8 cellular contexts compared by ENCODE assay signal in the genomic region with DNA sequence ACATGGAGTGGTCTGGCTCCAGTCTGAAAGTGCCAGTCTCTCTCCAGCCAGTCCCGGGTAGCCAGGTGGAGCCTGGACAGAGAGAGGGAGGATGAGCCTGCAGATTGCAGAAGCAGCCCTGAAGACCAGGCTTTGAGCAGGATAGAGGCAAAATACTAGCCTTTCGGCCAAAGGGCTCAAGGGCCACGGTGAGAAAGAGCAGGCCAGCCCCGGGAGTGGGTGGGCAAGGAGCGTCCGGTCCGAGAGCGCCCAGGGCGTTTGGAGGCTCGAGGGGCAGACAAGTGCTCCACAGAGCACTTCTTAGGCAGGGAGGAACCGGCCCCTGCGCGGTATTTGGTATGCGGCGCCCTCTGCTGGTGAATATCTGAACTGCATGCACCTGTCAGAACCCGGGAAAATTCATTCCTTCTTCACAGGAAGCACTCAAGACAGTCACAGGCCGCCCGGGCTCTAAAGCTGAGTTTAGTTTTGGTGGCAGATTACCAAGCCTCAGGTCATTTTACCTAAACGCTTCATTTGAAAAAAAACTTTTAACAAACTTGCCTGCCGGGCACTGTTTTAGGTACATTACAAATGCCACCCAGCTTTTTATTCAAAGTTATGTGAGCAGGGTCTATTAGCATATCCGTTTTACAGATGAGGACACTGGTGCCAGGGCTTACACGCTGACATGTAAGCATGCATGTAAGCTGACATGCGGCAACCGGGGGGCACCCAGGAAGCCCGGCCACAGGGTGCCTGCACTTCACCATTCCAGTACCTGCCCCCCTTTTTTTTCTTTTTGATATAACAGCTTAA. TPM values are rescaled to one million over a fixed set of nuclear protein-coding genes. Genes with fewer than 3 reads are reported as not detected.
DNase-seq lines count a peak whose midpoint lies in the region; ATAC-seq and TF ChIP-seq lines count a peak whose summit lies in the region.

No MANE protein-coding gene starts in this region.

- no peak overlapping the region for H3K27ac Mint-ChIP-seq in CD4-positive, alpha-beta memory T cell
- no peak overlapping the region for H3K27ac Mint-ChIP-seq in activated naive CD4-positive, alpha-beta T cell treated with anti-CD3 and anti-CD28 coated beads for 36 hours

- H3K27me3 Mint-ChIP-seq in CD4-positive, alpha-beta memory T cell, result peaks cover 8 to 12% of the 10 kb centered on the region in 2 donors
- H3K27me3 Mint-ChIP-seq in activated naive CD4-positive, alpha-beta T cell treated with anti-CD3 and anti-CD28 coated beads for 36 hours (ENCODE audit: low read depth), result peaks cover 2% of the 10 kb centered on the region

- peaks cover 0 to 5% (median 0%) of the 10 kb centered on the region in 4 donors for H3K4me1 Mint-ChIP-seq in CD4-positive, alpha-beta memory T cell
- H3K4me1 Mint-ChIP-seq in activated naive CD4-positive, alpha-beta T cell treated with anti-CD3 and anti-CD28 coated beads for 36 hours (ENCODE audit: low read depth), result peaks cover 2% of the 10 kb centered on the region

- DNase-seq in CD4-positive, alpha-beta memory T cell, result peak in 4 of 5 donors; percentile 35 to 51 (median 38)
- DNase-seq in NB4 (ENCODE audit: low read depth) (peak; percentile 85), SJSA1 (ENCODE audit: low read depth in 1 of 2, low spot score in 2 of 2) (peak; percentile 32 to 50), cardiac muscle cell (ENCODE audit: low read depth in 1 of 2, low spot score in 1 of 2) (peak; percentile 72 to 80), psoas muscle (peak; percentile 44 to 57)
- peak; percentile 82 for DNase-seq in activated naive CD4-positive, alpha-beta T cell treated with anti-CD3 and anti-CD28 coated beads for 36 hours

- TF ChIP-seq POLR2A in NB4 (IDR thresholded peaks at IDR 0.05; ENCODE audit: extremely low read depth, insufficient read length), result no peak

- 17 to 18% (median 18%) methylated on average over 25 of the region's 25 CpGs for WGBS in psoas muscle, 3 donors

- H3K9me3 Mint-ChIP-seq in CD4-positive, alpha-beta memory T cell, result peaks cover 2 to 53% (median 43%) of the 10 kb centered on the region in 8 donors
- peaks cover 33% of the 10 kb centered on the region for H3K9me3 Mint-ChIP-seq in activated naive CD4-positive, alpha-beta T cell treated with anti-CD3 and anti-CD28 coated beads for 36 hours

- H3K27me3 ChIP-seq in CD4-positive, alpha-beta memory T cell (ENCODE audit: insufficient read depth, low read length), result no peaks in the 10 kb centered on the region
- H3K27me3 ChIP-seq in SJSA1 (replicated peaks) (no peaks in the 10 kb centered on the region), cardiac muscle cell (peaks cover 8% of the 10 kb centered on the region), psoas muscle (ENCODE audit: insufficient read depth in 3 of 3, low read length in 2 of 3) (peaks cover 0 to 16% (median 6%) of the 10 kb centered on the region in 3 donors)

- peaks cover 4 to 18% of the 10 kb centered on the region in 2 donors for H3K36me3 Mint-ChIP-seq in CD4-positive, alpha-beta memory T cell
- H3K36me3 Mint-ChIP-seq in activated naive CD4-positive, alpha-beta T cell treated with anti-CD3 and anti-CD28 coated beads for 36 hours (ENCODE audit: low read depth), result peaks cover 10% of the 10 kb centered on the region

- CTCF ChIA-PET in CD4-positive, alpha-beta memory T cell (lab: Charles Lee; ENCODE audit: partially characterized antibody), result interaction anchor here (1.0 to 4.3 kb wide), 7 partner anchors 8 to 301 kb away, joined by 3 to 69 read pairs (median 4); partner anchors contain the start of gene TDP1
- CTCF ChIA-PET in activated naive CD4-positive, alpha-beta T cell treated with anti-CD3 and anti-CD28 coated beads for 36 hours (lab: Charles Lee), result interaction anchor here (0.5 to 2.7 kb wide), 22 partner anchors 14 to 1682 kb away, joined by 3 to 20 read pairs (median 3); partner anchors contain the start of gene PSMC1

- intact Hi-C loops in CD4-positive, alpha-beta memory T cell (cut with micrococcal nuclease), result no loop called here
- intact Hi-C loops in activated naive CD4-positive, alpha-beta T cell treated with anti-CD3 and anti-CD28 coated beads for 36 hours (cut with micrococcal nuclease), result loop anchor here (1.0 to 2.0 kb wide), 3 partner anchors 173 to 296 kb away; no protein-coding TSS in a partner anchor
- intact Hi-C loops in psoas muscle (cut with DNase I), result loop anchor here in 1 of 2 donors (5.0 kb wide), 1 partner anchor 263 kb away; no protein-coding TSS in a partner anchor

- peaks cover 0 to 17% of the 10 kb centered on the region in 2 donors for H3K9me3 ChIP-seq in CD4-positive, alpha-beta memory T cell (ENCODE audit: control insufficient read depth in 1 of 2, low read length in 2 of 2)
- H3K9me3 ChIP-seq in SJSA1 (replicated peaks), result peaks cover 6% of the 10 kb centered on the region
- H3K9me3 ChIP-seq in cardiac muscle cell (ENCODE audit: low read depth), result no peaks in the 10 kb centered on the region
- H3K9me3 ChIP-seq in psoas muscle, result peaks cover 24% of the 10 kb centered on the region

- H3K27ac ChIP-seq in CD4-positive, alpha-beta memory T cell (ENCODE audit: low read depth, low read length), result no peak overlapping the region
- H3K27ac ChIP-seq in SJSA1 (no peak overlapping the region), cardiac muscle cell (no peak overlapping the region), psoas muscle (no peak overlapping the region)

- TF ChIP-seq CTCF in NB4 (IDR thresholded peaks at IDR 0.05; ENCODE audit: low read depth, low read length) (peak; percentile 65), cardiac muscle cell (IDR thresholded peaks at IDR 0.05; ENCODE audit: low read depth, low read length) (peak; percentile 86), psoas muscle (IDR thresholded peaks at IDR 0.05) (peak; percentile 78)

- H3K36me3 ChIP-seq in CD4-positive, alpha-beta memory T cell (ENCODE audit: insufficient read depth, low read length), result no peaks in the 10 kb centered on the region
- H3K36me3 ChIP-seq in SJSA1 (no peaks in the 10 kb centered on the region), cardiac muscle cell (no peaks in the 10 kb centered on the region), psoas muscle (ENCODE audit: insufficient read depth in 1 of 2, low read depth in 1 of 2) (no peaks in the 10 kb centered on the region)

- H3K4me3 ChIP-seq in CD4-positive, alpha-beta memory T cell (ENCODE audit: low read length in 2 of 2), result no peak overlapping the region
- H3K4me3 ChIP-seq in NB4 (ENCODE audit: low read depth, low read length), result no peak overlapping the region
- no peak overlapping the region for H3K4me3 ChIP-seq in SJSA1
- H3K4me3 ChIP-seq in cardiac muscle cell, result no peak overlapping the region
- no peak overlapping the region for H3K4me3 ChIP-seq in psoas muscle

- POLR2A ChIA-PET in CD4-positive, alpha-beta memory T cell (lab: Charles Lee; ENCODE audit: partially characterized antibody), result interaction anchor here (1.2 kb wide), 1 partner anchor 296 kb away, joined by 4 read pairs; no protein-coding TSS in a partner anchor

- H3K4me3 Mint-ChIP-seq in CD4-positive, alpha-beta memory T cell, result peak overlapping the region in 1 of 8 donors; percentile 34
- H3K4me3 Mint-ChIP-seq in activated naive CD4-positive, alpha-beta T cell treated with anti-CD3 and anti-CD28 coated beads for 36 hours, result no peak overlapping the region

- ATAC-seq in GM21447 (IDR thresholded peaks at IDR 0.05; ENCODE audit: unreplicated experiment) (peak; percentile 77), psoas muscle (peak in 2 of 4 donors; percentile 30), GM19328 (IDR thresholded peaks at IDR 0.05; ENCODE audit: unreplicated experiment) (no peak)

- H3K4me1 ChIP-seq in CD4-positive, alpha-beta memory T cell (ENCODE audit: insufficient read depth, low read length), result no peaks in the 10 kb centered on the region
- H3K4me1 ChIP-seq in SJSA1 (replicated peaks), result no peaks in the 10 kb centered on the region
- H3K4me1 ChIP-seq in cardiac muscle cell (ENCODE audit: low read depth), result no peaks in the 10 kb centered on the region
- H3K4me1 ChIP-seq in psoas muscle, result no peaks in the 10 kb centered on the region

RNA-seq across cellular contexts. Expression of gene PSMC1, which starts 21.0 kb away (rescaled TPM):
- total RNA-seq in CD4-positive, alpha-beta memory T cell, result 10 to 100 TPM; 42.1 to 52.5 TPM
- 100 to 1,000 TPM; 103 to 175 TPM for polyA plus RNA-seq in CD4-positive, alpha-beta memory T cell
- total RNA-seq in SJSA1 (2014; rRNA removed; shearing (Covaris generic)), result 309 and 401 TPM in 2 replicates
- 100 to 1,000 TPM; 102 to 105 TPM for total RNA-seq in activated naive CD4-positive, alpha-beta T cell treated with anti-CD3 and anti-CD28 coated beads for 36 hours
- total RNA-seq in cardiac muscle cell (164 and 189 TPM in 2 replicates), psoas muscle (100 to 1,000 TPM; 151 to 307 (median 225) TPM)
- polyA plus RNA-seq in cardiac muscle cell (232 and 280 TPM in 2 replicates), psoas muscle (1,000 to 10,000 TPM in 1 of 3 donors, 100 to 1,000 TPM in 2; 444 to 1,018 (median 498) TPM)
